ENCODE assay signal across 28 cellular contexts in genomic region chr5:169768416-169768815, GRCh38.
"Had no signal": no experiment of that assay in that cellular context is flagged by ENCODE, and none has a peak within 500 bp of the region (broad histone marks: within the 10 kb centered on the region; RNA-seq: fewer than 3 reads in every experiment).

No MANE protein-coding gene starts in this region.

- H3K4me3 Mint-ChIP-seq: activated CD4-positive, alpha-beta memory T cell treated with anti-CD3 and anti-CD28 coated beads, Interleukin-2, amount 10 ng/mL, durations not matched to agents 7 days and 5 days; activated CD4-positive, alpha-beta T cell treated with anti-CD3 and anti-CD28 coated beads, Interleukin-2, amount 10 ng/mL, durations not matched to agents 7 days and 5 days; activated CD8-positive, alpha-beta memory T cell treated with anti-CD3 and anti-CD28 coated beads, Interleukin-2, amount 10 ng/mL, durations not matched to agents 7 days and 5 days; activated naive CD8-positive, alpha-beta T cell treated with anti-CD3 and anti-CD28 coated beads for 36 hours; activated T-cell treated with anti-CD3 and anti-CD28 coated beads, Interleukin-2, amount 50 U/mL, for 72 hours; dendritic cell treated with granulocyte-macrophage colony-stimulating factor and Interleukin-4, amounts not matched to agents 40 ng/mL and 50 ng/mL, for 4 days; natural killer cell treated with Interleukin-12 subunit alpha and Interleukin-12 subunit beta and Interleukin-15 and Interleukin-18, amount 100 ng/mL, for 72 hours had no signal

- H3K4me1 Mint-ChIP-seq: activated CD4-positive, alpha-beta memory T cell treated with anti-CD3 and anti-CD28 coated beads, Interleukin-2, amount 10 ng/mL, durations not matched to agents 7 days and 5 days had no signal

- H3K27me3 ChIP-seq: ascending aorta, brain microvascular endothelial cell, foreskin keratinocyte, heart right ventricle, left lung, tibial artery, upper lobe of right lung had no signal

- H3K36me3 ChIP-seq: ascending aorta, brain microvascular endothelial cell, esophagus muscularis mucosa, tibial artery, upper lobe of right lung, WERI-Rb-1 had no signal

- H3K27me3 Mint-ChIP-seq: activated CD4-positive, alpha-beta memory T cell treated with anti-CD3 and anti-CD28 coated beads, Interleukin-2, amount 10 ng/mL, durations not matched to agents 7 days and 5 days; activated CD4-positive, alpha-beta T cell treated with anti-CD3 and anti-CD28 coated beads, Interleukin-2, amount 10 ng/mL, durations not matched to agents 7 days and 5 days; activated CD8-positive, alpha-beta memory T cell treated with anti-CD3 and anti-CD28 coated beads, Interleukin-2, amount 10 ng/mL, durations not matched to agents 7 days and 5 days; activated naive CD8-positive, alpha-beta T cell treated with anti-CD3 and anti-CD28 coated beads for 36 hours; dendritic cell treated with granulocyte-macrophage colony-stimulating factor and Interleukin-4, amounts not matched to agents 40 ng/mL and 50 ng/mL, for 4 days; natural killer cell treated with Interleukin-12 subunit alpha and Interleukin-12 subunit beta and Interleukin-15 and Interleukin-18, amount 100 ng/mL, for 72 hours had no signal

- ATAC-seq: activated CD8-positive, alpha-beta memory T cell treated with anti-CD3 and anti-CD28 coated beads, Interleukin-2, amount 10 ng/mL, durations not matched to agents 7 days and 5 days; activated T-cell treated with anti-CD3 and anti-CD28 coated beads, Interleukin-2, amount 50 U/mL, for 72 hours; foreskin keratinocyte; left lung; lower lobe of right lung; natural killer cell treated with Interleukin-12 subunit alpha and Interleukin-12 subunit beta and Interleukin-15 and Interleukin-18, amount 100 ng/mL, for 72 hours; upper lobe of right lung had no signal

- H3K9me3 ChIP-seq: ascending aorta, esophagus muscularis mucosa, heart right ventricle, left lung, lower lobe of right lung, tibial artery, upper lobe of right lung had no signal

- H3K27ac Mint-ChIP-seq: activated CD4-positive, alpha-beta memory T cell treated with anti-CD3 and anti-CD28 coated beads, Interleukin-2, amount 10 ng/mL, durations not matched to agents 7 days and 5 days; activated CD4-positive, alpha-beta T cell treated with anti-CD3 and anti-CD28 coated beads, Interleukin-2, amount 10 ng/mL, durations not matched to agents 7 days and 5 days; activated CD8-positive, alpha-beta memory T cell treated with anti-CD3 and anti-CD28 coated beads, Interleukin-2, amount 10 ng/mL, durations not matched to agents 7 days and 5 days; activated naive CD8-positive, alpha-beta T cell treated with anti-CD3 and anti-CD28 coated beads for 36 hours; activated T-cell treated with anti-CD3 and anti-CD28 coated beads, Interleukin-2, amount 50 U/mL, for 72 hours; dendritic cell treated with granulocyte-macrophage colony-stimulating factor and Interleukin-4, amounts not matched to agents 40 ng/mL and 50 ng/mL, for 4 days had no signal

- DNase-seq: activated CD4-positive, alpha-beta memory T cell treated with anti-CD3 and anti-CD28 coated beads, Interleukin-2, amount 10 ng/mL, durations not matched to agents 7 days and 5 days; activated CD4-positive, alpha-beta T cell treated with anti-CD3 and anti-CD28 coated beads, Interleukin-2, amount 10 ng/mL, durations not matched to agents 7 days and 5 days; activated CD4-positive, CD25-positive, alpha-beta regulatory T cell treated with anti-CD3 and anti-CD28 coated beads, Interleukin-2, amount 50 U/mL, for 72 hours; activated CD8-positive, alpha-beta memory T cell treated with anti-CD3 and anti-CD28 coated beads, Interleukin-2, amount 10 ng/mL, durations not matched to agents 7 days and 5 days; activated effector memory CD4-positive, alpha-beta T cell treated with Interleukin-2 at 50 U/mL for 16 hours; activated naive CD4-positive, alpha-beta T cell treated with Interleukin-2 at 50 U/mL for 16 hours; activated naive CD8-positive, alpha-beta T cell treated with anti-CD3 and anti-CD28 coated beads for 36 hours; activated T-cell treated with anti-CD3 and anti-CD28 coated beads, Interleukin-2, amount 50 U/mL, for 72 hours; brain microvascular endothelial cell; caudate nucleus; foreskin keratinocyte; left lung; lower lobe of right lung; mesendoderm; posterior cingulate gyrus; stimulated activated CD4-positive, alpha-beta T cell treated with anti-CD3 and anti-CD28 coated beads, Interleukin-15, amount 100 ng/mL, for 24 hours; stimulated activated CD4-positive, alpha-beta T cell treated with anti-CD3 and anti-CD28 coated beads, Interleukin-2, amount 100 ng/mL, for 24 hours; stimulated activated naive CD4-positive, alpha-beta T cell treated with Interleukin-2 at 50 U/mL for 16 hours; T-helper 9 cell; tibial artery; upper lobe of right lung; WERI-Rb-1 had no signal

- H3K9me3 Mint-ChIP-seq: activated CD4-positive, alpha-beta memory T cell treated with anti-CD3 and anti-CD28 coated beads, Interleukin-2, amount 10 ng/mL, durations not matched to agents 7 days and 5 days; activated CD4-positive, alpha-beta T cell treated with anti-CD3 and anti-CD28 coated beads, Interleukin-2, amount 10 ng/mL, durations not matched to agents 7 days and 5 days; activated naive CD8-positive, alpha-beta T cell treated with anti-CD3 and anti-CD28 coated beads for 36 hours; activated T-cell treated with anti-CD3 and anti-CD28 coated beads, Interleukin-2, amount 50 U/mL, for 72 hours; dendritic cell treated with granulocyte-macrophage colony-stimulating factor and Interleukin-4, amounts not matched to agents 40 ng/mL and 50 ng/mL, for 4 days; natural killer cell treated with Interleukin-12 subunit alpha and Interleukin-12 subunit beta and Interleukin-15 and Interleukin-18, amount 100 ng/mL, for 72 hours had no signal

- H3K4me3 ChIP-seq: ascending aorta, esophagus muscularis mucosa, heart right ventricle, left lung, lower lobe of right lung, tibial artery, upper lobe of right lung had no signal

- FAIRE-seq: TTC549 had no signal

- H3K27ac ChIP-seq: ascending aorta, brain microvascular endothelial cell, esophagus muscularis mucosa, foreskin keratinocyte, heart right ventricle, left lung, lower lobe of right lung, tibial artery, upper lobe of right lung, WERI-Rb-1 had no signal

- H3K4me1 ChIP-seq: ascending aorta, esophagus muscularis mucosa, left lung, lower lobe of right lung, tibial artery, upper lobe of right lung had no signal
